ENCODE assay signal across 32 cellular contexts in genomic region chr13:101792189-101792588, GRCh38.
"Had no signal": no experiment of that assay in that cellular context is flagged by ENCODE, and none has a peak within 500 bp of the region (broad histone marks: within the 10 kb centered on the region; RNA-seq: fewer than 3 reads in every experiment).

No MANE protein-coding gene starts in this region.

- H3K27me3 ChIP-seq: adrenal gland, ascending aorta, body of pancreas, breast epithelium had no signal

- H3K36me3 ChIP-seq: adrenal gland, ascending aorta, brain microvascular endothelial cell, breast epithelium, cardiac muscle cell had no signal

- H3K27ac ChIP-seq: adrenal gland, ascending aorta, body of pancreas, brain microvascular endothelial cell, breast epithelium, cardiac muscle cell had no signal

- H3K9me3 ChIP-seq: adrenal gland, ascending aorta, body of pancreas, breast epithelium had no signal

- H3K4me3 ChIP-seq: adrenal gland, ascending aorta, body of pancreas, breast epithelium, cardiac muscle cell had no signal

- FAIRE-seq: astrocyte, bronchial epithelial cell had no signal

- DNase-seq: activated effector memory CD4-positive, alpha-beta T cell treated with anti-CD3 and anti-CD28 coated beads, Interleukin-2, amount 50 U/mL, for 16 hours; activated effector memory CD4-positive, alpha-beta T cell treated with Interleukin-2 at 50 U/mL for 16 hours; activated gamma-delta T cell; activated gamma-delta T cell treated with Interleukin-2 at 50 U/mL for 16 hours; activated naive CD4-positive, alpha-beta T cell; activated naive CD4-positive, alpha-beta T cell treated with anti-CD3 and anti-CD28 coated beads for 36 hours; activated naive CD4-positive, alpha-beta T cell treated with anti-CD3 and anti-CD28 coated beads, Interleukin-2, amount 10 ng/mL, durations not matched to agents 7 days and 5 days; activated naive CD4-positive, alpha-beta T cell treated with anti-CD3 and anti-CD28 coated beads, Interleukin-2, amount 50 U/mL, for 16 hours; activated naive CD4-positive, alpha-beta T cell treated with Interleukin-2 at 50 U/mL for 16 hours; activated naive CD8-positive, alpha-beta T cell treated with anti-CD3 and anti-CD28 coated beads for 36 hours; activated naive CD8-positive, alpha-beta T cell treated with anti-CD3 and anti-CD28 coated beads, Interleukin-2, amount 10 ng/mL, durations not matched to agents 7 days and 5 days; activated naive CD8-positive, alpha-beta T cell treated with anti-CD3 and anti-CD28 coated beads, Interleukin-2, amount 50 U/mL, for 24 hours; activated T-cell treated with anti-CD3 and anti-CD28 coated beads, Interleukin-2, amount 50 U/mL, for 1 hour; activated T-cell treated with anti-CD3 and anti-CD28 coated beads, Interleukin-2, amount 50 U/mL, for 24 hours; activated T-cell treated with anti-CD3 and anti-CD28 coated beads, Interleukin-2, amount 50 U/mL, for 4 hours; activated T-cell treated with anti-CD3 and anti-CD28 coated beads, Interleukin-2, amount 50 U/mL, for 48 hours; activated T-cell treated with anti-CD3 and anti-CD28 coated beads, Interleukin-2, amount 50 U/mL, for 72 hours; adrenal gland; amniotic stem cell; amygdala; anterior cingulate cortex; aorta; body of pancreas; brain microvascular endothelial cell; caudate nucleus; central memory CD4-positive, alpha-beta T cell; cerebellar nuclear complex had no signal
